Comparison of ENCODE assay signal across 16 cellular contexts in genomic region chr4:3059090-3059428, GRCh38. TPM values are rescaled to one million over a fixed set of nuclear protein-coding genes. Genes with fewer than 3 reads are reported as not detected.
A peak's percentile ranks its signal among the peaks of the same experiment; 100 is the strongest.
DNase-seq lines count a peak whose midpoint lies in the region; ATAC-seq, FAIRE-seq and TF ChIP-seq lines count a peak whose summit lies in the region.
"Had no signal": no experiment of that assay in that cellular context is flagged by ENCODE, and none has a peak within 500 bp of the region (broad histone marks: within the 10 kb centered on the region; RNA-seq: fewer than 3 reads in every experiment).

No MANE protein-coding gene starts in this region.

- DNase-seq in GM13977 (ENCODE audit: low spot score) (peak; percentile 60), K562 (ENCODE audit: extremely low read depth in 1 of 4, low spot score in 3 of 4) (no peak), NCI-H82 treated with DMSO at 0.1 percent for 48 hours (lab: John Stamatoyannopoulos, UW; ENCODE audit: unreplicated experiment) (no peak)
- no peak for DNase-seq in activated T-cell treated with anti-CD3 and anti-CD28 coated beads, Interleukin-2, amount 50 U/mL, for 48 hours
- DNase-seq in activated naive CD4-positive, alpha-beta T cell treated with anti-CD3 and anti-CD28 coated beads for 36 hours: no peak
- DNase-seq in activated effector memory CD4-positive, alpha-beta T cell treated with anti-CD3 and anti-CD28 coated beads, Interleukin-2, amount 50 U/mL, for 16 hours: no peak
- DNase-seq: colonic mucosa, HCEC 1CT, left ventricle myocardium superior, SJCRH30, transverse colon had no signal

- TF ChIP-seq RAD21 in K562 (CRISPR knock-in tag; conservative IDR thresholded peaks at IDR 0.05 in 1 of 2, IDR thresholded peaks at IDR 0.05 in 1 of 2): no peak

- CTCF ChIA-PET in K562 (lab: Yijun Ruan, JAX; ENCODE audit: low intra/inter-chr PET ratio): no interaction called here
- CTCF ChIA-PET in activated naive CD4-positive, alpha-beta T cell treated with anti-CD3 and anti-CD28 coated beads for 36 hours (lab: Charles Lee): interaction anchor here (0.7 to 1.2 kb wide), 2 partner anchors 20 to 21 kb away, joined by 3 read pairs; no protein-coding TSS in a partner anchor

- H3K9ac ChIP-seq in K562 (ENCODE audit: insufficient read depth in 1 of 2, low read depth in 2 of 2, low read length in 2 of 2): no peak overlapping the region

- H3K27ac Mint-ChIP-seq in activated naive CD4-positive, alpha-beta T cell treated with anti-CD3 and anti-CD28 coated beads for 36 hours: no peak overlapping the region
- H3K27ac Mint-ChIP-seq: activated naive CD8-positive, alpha-beta T cell had no signal

- no peak for FAIRE-seq in K562 (lab: Jason Lieb, UNC)

- H3K9me3 ChIP-seq in K562 (replicated peaks; ENCODE audit: control insufficient read depth, insufficient read depth, low read depth, low read length): peaks cover 4% of the 10 kb centered on the region; the same call in 1 of the 2 replicates
- H3K9me3 ChIP-seq: colonic mucosa had no signal

- 0 out of 2 replicates have a peak, but pooled peaks cover 2% of the 10 kb centered on the region for H4K20me1 ChIP-seq in K562 (replicated peaks; ENCODE audit: control insufficient read depth, insufficient read depth, low read length)

- H3K4me3 Mint-ChIP-seq in activated naive CD4-positive, alpha-beta T cell treated with anti-CD3 and anti-CD28 coated beads for 36 hours: no peak overlapping the region
- H3K4me3 Mint-ChIP-seq: activated naive CD8-positive, alpha-beta T cell had no signal

- no TSS peak for BruUV-seq in K562 (replicated peaks; lab: Mats Ljungman, UMichigan)

- in situ Hi-C loops in GM13977 (cut with MboI; ENCODE audit: low pct_unique_long_range_greater_than_20kb, low sequenced_read_pairs, unreplicated experiment): no loop called here
- in situ Hi-C loops in K562 (cut with MboI): no loop called here

- H3K79me2 ChIP-seq in K562 (ENCODE audit: control insufficient read depth, insufficient read depth, low read length): no peaks in the 10 kb centered on the region

- peaks cover 14% of the 10 kb centered on the region for H3K9me3 Mint-ChIP-seq in activated naive CD4-positive, alpha-beta T cell treated with anti-CD3 and anti-CD28 coated beads for 36 hours

- H3K4me3 ChIP-seq in K562: no peak overlapping the region
- H3K4me3 ChIP-seq: colonic mucosa, SJCRH30, transverse colon had no signal

- no peak for TF ChIP-seq POLR2A in K562 (conservative IDR thresholded peaks at IDR 0.05)

- TF ChIP-seq CTCF in GM13977 (IDR thresholded peaks at IDR 0.05; ENCODE audit: extremely low read depth, insufficient read depth, missing control alignments) (no peak), K562 (IDR thresholded peaks at IDR 0.05 in 2 of 3, conservative IDR thresholded peaks at IDR 0.05 in 1 of 3; ENCODE audit: insufficient read depth in 2 of 3, low read depth in 1 of 3, low read length in 3 of 3) (no peak)

- intact Hi-C loops in K562 (cut with micrococcal nuclease): no loop called here
- intact Hi-C loops in activated naive CD4-positive, alpha-beta T cell treated with anti-CD3 and anti-CD28 coated beads for 36 hours (cut with micrococcal nuclease): no loop called here

- H3K4me1 ChIP-seq in K562 (replicated peaks in 1 of 2; ENCODE audit: control insufficient read depth in 2 of 2, insufficient read depth in 2 of 2, low read length in 2 of 2): no peaks in the 10 kb centered on the region; a peak in 2 of 5 replicates
- H3K4me1 ChIP-seq: colonic mucosa, SJCRH30, transverse colon had no signal

- H3K27me3 Mint-ChIP-seq in activated naive CD4-positive, alpha-beta T cell treated with anti-CD3 and anti-CD28 coated beads for 36 hours (ENCODE audit: low read depth): no peaks in the 10 kb centered on the region

- peaks cover 6% of the 10 kb centered on the region for H3K36me3 Mint-ChIP-seq in activated naive CD4-positive, alpha-beta T cell treated with anti-CD3 and anti-CD28 coated beads for 36 hours (ENCODE audit: low read depth)
- H3K36me3 Mint-ChIP-seq: activated naive CD8-positive, alpha-beta T cell had no signal

- H3K4me1 Mint-ChIP-seq in activated naive CD4-positive, alpha-beta T cell treated with anti-CD3 and anti-CD28 coated beads for 36 hours (ENCODE audit: low read depth): no peaks in the 10 kb centered on the region

- no peaks in the 10 kb centered on the region for H3K36me3 ChIP-seq in K562 (ENCODE audit: control insufficient read depth, insufficient read depth, low read length)
- H3K36me3 ChIP-seq: colonic mucosa, SJCRH30, transverse colon had no signal

- no peak overlapping the region for H3K27ac ChIP-seq in K562 (ENCODE audit: extremely low read depth, low read depth, low read length)
- H3K27ac ChIP-seq: colonic mucosa, SJCRH30, transverse colon had no signal

- 14% methylated on average over 5 of the region's 5 CpGs for WGBS in K562 (ENCODE audit: insufficient coverage, low coverage, missing lambda C conversion rate)

- POLR2A ChIA-PET in K562 (lab: Yijun Ruan, JAX): interaction anchor here (0.6 kb wide), 2 partner anchors 22 to 1458 kb away, joined by 3 to 4 read pairs; no protein-coding TSS in a partner anchor

- H2AFZ ChIP-seq in K562 (ENCODE audit: low read depth, low read length): no peak overlapping the region

- H3K27me3 ChIP-seq in K562 (ENCODE audit: control insufficient read depth in 2 of 2, insufficient read depth in 2 of 2, low read length in 2 of 2): peaks cover 19 to 44% of the 10 kb centered on the region in 2 experiments; a peak in 4 of 5 replicates
- H3K27me3 ChIP-seq: colonic mucosa, SJCRH30, transverse colon had no signal

- TF ChIP-seq EP300 in K562 (IDR thresholded peaks at IDR 0.05; ENCODE audit: low read length): no peak

- H3K9me1 ChIP-seq in K562 (ENCODE audit: control insufficient read depth, insufficient read depth, low read length): no peaks in the 10 kb centered on the region

- no peak overlapping the region for H3K4me2 ChIP-seq in K562 (ENCODE audit: insufficient read depth, low read length)

- ATAC-seq in GM21526 (IDR thresholded peaks at IDR 0.05; ENCODE audit: low FRiP score, unreplicated experiment) (peak; percentile 83), HG03460 (IDR thresholded peaks at IDR 0.05; ENCODE audit: unreplicated experiment) (peak; percentile 90), K562 (no peak)
- ATAC-seq: left ventricle myocardium superior had no signal

TF ChIP-seq in K562, 482 proteins besides CTCF, POLR2A, EP300 and RAD21:
- TF ChIP-seq SPI1 (IDR thresholded peaks at IDR 0.05; ENCODE audit: borderline replicate concordance, low read depth, low read length) (peak; percentile 62), KDM4B (IDR thresholded peaks at IDR 0.05; ENCODE audit: borderline replicate concordance in 2 of 2, low read depth in 1 of 2) (no peak)

RNA-seq across cellular contexts. Expression of gene HTT-AS, which starts 15.3 kb away (rescaled TPM):
- not detected in 2 replicates for total RNA-seq in K562 (2011; cell fraction: chromatin; rRNA removed; ENCODE audit: low replicate concordance)
- total RNA-seq in K562 (2011; cell fraction: nucleolus; rRNA removed): not detected in 2 replicates
- not detected in 2 replicates for total RNA-seq in K562 (2011; cell fraction: nucleoplasm; rRNA removed)
- total RNA-seq in K562 (2014; rRNA removed) (not detected in 2 replicates), K562 (2014; rRNA removed; fragmentation: Illumina TruSeq; extraction: Trizol) (not detected in 2 replicates), K562 (2015; rRNA removed; fragmentation: Illumina TruSeq; extraction: Trizol) (not detected in 2 replicates), K562 (2021) (not detected in 2 replicates)
- polyA plus RNA-seq in K562 (2011; rRNA removed) (not detected in 2 replicates), K562 (2014; fragmentation: Illumina TruSeq; extraction: Trizol) (not detected in 2 replicates), K562 (2014; fragmentation: Nextera tagmentation; extraction: Ambion mirVana) (not detected), K562 (2014; rRNA removed) (not detected in 2 replicates)
- not detected in 2 replicates for polyA plus RNA-seq in K562 (2011; cell fraction: cytosol; rRNA removed)
- not detected in 2 replicates for polyA plus RNA-seq in K562 (2011; cell fraction: nucleus; rRNA removed)
- not detected in 2 replicates for polyA plus RNA-seq in K562 (2012)
- not detected in 2 replicates for polyA minus RNA-seq in K562 (2011; rRNA and poly(A)+ RNA removed)
- not detected in 2 replicates for polyA minus RNA-seq in K562 (2011; cell fraction: cytosol; rRNA and poly(A)+ RNA removed)
- polyA minus RNA-seq in K562 (2011; cell fraction: nucleus; rRNA and poly(A)+ RNA removed): not detected in 2 replicates
- total RNA-seq in activated naive CD4-positive, alpha-beta T cell treated with anti-CD3 and anti-CD28 coated beads for 36 hours: not detected
- total RNA-seq: colonic mucosa, fibroblast of villous mesenchyme, left ventricle myocardium superior, renal cortical epithelial cell, SJCRH30, transverse colon had no signal

RNA-seq across cellular contexts. Expression of gene HTT, which starts 15.4 kb away (rescaled TPM):
- 240 and 245 TPM in 2 replicates for total RNA-seq in K562 (2011; cell fraction: chromatin; rRNA removed; ENCODE audit: low replicate concordance)
- total RNA-seq in K562 (2011; cell fraction: nucleolus; rRNA removed): 97.7 and 97.9 TPM in 2 replicates
- 129 and 141 TPM in 2 replicates for total RNA-seq in K562 (2011; cell fraction: nucleoplasm; rRNA removed)
- total RNA-seq in K562 (2014; rRNA removed) (13.3 and 19.2 TPM in 2 replicates), K562 (2014; rRNA removed; fragmentation: Illumina TruSeq; extraction: Trizol) (14.7 and 16.3 TPM in 2 replicates), K562 (2015; rRNA removed; fragmentation: Illumina TruSeq; extraction: Trizol) (14.5 and 16.4 TPM in 2 replicates), K562 (2021) (26.6 and 31.6 TPM in 2 replicates)
- polyA plus RNA-seq in K562 (2011; rRNA removed) (14.7 and 15.3 TPM in 2 replicates), K562 (2014; fragmentation: Illumina TruSeq; extraction: Trizol) (22.2 and 23.3 TPM in 2 replicates), K562 (2014; fragmentation: Nextera tagmentation; extraction: Ambion mirVana) (under 1 TPM; 0.66 to 0.97 TPM), K562 (2014; rRNA removed) (12.6 and 19.9 TPM in 2 replicates)
- 11.4 and 13.4 TPM in 2 replicates for polyA plus RNA-seq in K562 (2011; cell fraction: cytosol; rRNA removed)
- 51.8 and 61.0 TPM in 2 replicates for polyA plus RNA-seq in K562 (2011; cell fraction: nucleus; rRNA removed)
- polyA plus RNA-seq in K562 (2012): 14.0 and 15.4 TPM in 2 replicates
- polyA minus RNA-seq in K562 (2011; rRNA and poly(A)+ RNA removed): 54.1 and 63.5 TPM in 2 replicates
- polyA minus RNA-seq in K562 (2011; cell fraction: cytosol; rRNA and poly(A)+ RNA removed): 47.9 and 50.7 TPM in 2 replicates
- polyA minus RNA-seq in K562 (2011; cell fraction: nucleus; rRNA and poly(A)+ RNA removed): 47.3 and 83.0 TPM in 2 replicates
- 10 to 100 TPM; 91.6 to 94.1 TPM for total RNA-seq in activated naive CD4-positive, alpha-beta T cell treated with anti-CD3 and anti-CD28 coated beads for 36 hours
